ENCODE assay signal across 27 cellular contexts in the genomic region with DNA sequence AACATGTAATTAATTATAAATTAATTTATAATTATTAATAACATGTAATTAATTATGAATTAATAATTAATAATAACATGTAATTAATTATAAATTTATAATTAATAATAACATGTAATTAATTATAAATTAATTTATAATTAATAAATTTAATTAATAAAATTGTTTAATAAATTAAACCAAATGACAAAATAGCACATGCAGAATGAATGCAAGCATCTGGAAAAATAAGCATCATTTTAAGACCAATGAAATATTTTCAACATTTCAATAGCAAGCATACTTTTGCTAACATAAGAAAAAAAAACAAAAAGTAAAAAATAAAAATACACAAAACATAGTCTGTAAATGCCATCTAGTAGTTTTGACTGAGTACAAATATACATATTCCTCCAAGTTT.
"Had no signal": no experiment of that assay in that cellular context is flagged by ENCODE, and none has a peak within 500 bp of the region (broad histone marks: within the 10 kb centered on the region; RNA-seq: fewer than 3 reads in every experiment).

No MANE protein-coding gene starts in this region.

- DNase-seq: activated CD4-positive, alpha-beta memory T cell treated with anti-CD3 and anti-CD28 coated beads, Interleukin-2, amount 10 ng/mL, durations not matched to agents 7 days and 5 days; activated CD4-positive, alpha-beta T cell treated with anti-CD3 and anti-CD28 coated beads for 36 hours; activated CD4-positive, alpha-beta T cell treated with anti-CD3 and anti-CD28 coated beads, Interleukin-2, amount 10 ng/mL, durations not matched to agents 24 days and 14 days; activated CD4-positive, CD25-positive, alpha-beta regulatory T cell; activated CD4-positive, CD25-positive, alpha-beta regulatory T cell treated with anti-CD3 and anti-CD28 coated beads, Interleukin-2, amount 50 U/mL, for 72 hours; activated CD8-positive, alpha-beta memory T cell treated with anti-CD3 and anti-CD28 coated beads for 24 hours; activated effector memory CD4-positive, alpha-beta T cell treated with Interleukin-2 at 50 U/mL for 16 hours; activated gamma-delta T cell treated with Interleukin-2 at 50 U/mL for 16 hours; activated naive CD4-positive, alpha-beta T cell treated with anti-CD3 and anti-CD28 coated beads, Interleukin-2, amount 50 U/mL, for 16 hours; activated naive CD4-positive, alpha-beta T cell treated with Interleukin-2 at 50 U/mL for 16 hours; activated T-cell treated with anti-CD3 and anti-CD28 coated beads, Interleukin-2, amount 50 U/mL, for 4 hours; amniotic stem cell; anterior cingulate cortex; brain microvascular endothelial cell; cortex of kidney; dermis blood vessel endothelial cell; effector CD4-positive, alpha-beta T cell; effector memory CD8-positive, alpha-beta T cell; esophagus squamous epithelium; foreskin melanocyte; heart right ventricle; T-helper 17 cell; T1000 had no signal

- ATAC-seq: activated CD4-positive, alpha-beta T cell treated with anti-CD3 and anti-CD28 coated beads for 36 hours; activated T-cell treated with anti-CD3 and anti-CD28 coated beads, Interleukin-2, amount 50 U/mL, for 4 hours; effector memory CD8-positive, alpha-beta T cell; gastroesophageal sphincter; heart right ventricle; T-helper 17 cell had no signal

- FAIRE-seq: astrocyte, bronchial epithelial cell, endothelial cell of umbilical vein had no signal
